ENCODE assay signal across 1 cellular context in the genomic region with DNA sequence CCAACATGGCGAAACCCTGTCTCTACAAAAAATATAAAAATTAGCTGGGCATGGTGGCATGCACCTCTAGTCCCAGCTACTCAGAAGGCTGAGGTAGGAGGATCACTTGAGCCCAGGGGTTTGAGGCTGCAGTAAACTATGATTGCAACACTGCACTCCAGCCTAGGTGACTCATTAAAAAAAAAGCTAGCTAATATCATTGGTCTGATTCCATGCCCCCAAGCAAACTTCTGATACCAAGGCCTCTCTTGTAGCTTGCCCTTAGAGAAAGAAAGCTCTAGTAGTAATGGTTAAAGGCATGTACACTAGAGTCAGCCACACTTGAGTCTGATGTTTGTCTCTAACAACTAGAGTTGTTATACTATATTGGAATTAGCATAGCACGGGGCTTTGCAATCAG.
A peak's percentile ranks its signal among the peaks of the same experiment; 100 is the strongest.
TF ChIP-seq lines count a peak whose summit lies in the region.

No MANE protein-coding gene starts in this region.

TF ChIP-seq in IMR-90, 13 proteins besides CTCF, POLR2A, EP300 and RAD21:
- no peak for TF ChIP-seq BHLHE40 (IDR thresholded peaks at IDR 0.05; ENCODE audit: low read depth, low read length)
- no peak for TF ChIP-seq FOS (IDR thresholded peaks at IDR 0.05; ENCODE audit: low read depth, low read length)
- TF ChIP-seq, protein P1, sequence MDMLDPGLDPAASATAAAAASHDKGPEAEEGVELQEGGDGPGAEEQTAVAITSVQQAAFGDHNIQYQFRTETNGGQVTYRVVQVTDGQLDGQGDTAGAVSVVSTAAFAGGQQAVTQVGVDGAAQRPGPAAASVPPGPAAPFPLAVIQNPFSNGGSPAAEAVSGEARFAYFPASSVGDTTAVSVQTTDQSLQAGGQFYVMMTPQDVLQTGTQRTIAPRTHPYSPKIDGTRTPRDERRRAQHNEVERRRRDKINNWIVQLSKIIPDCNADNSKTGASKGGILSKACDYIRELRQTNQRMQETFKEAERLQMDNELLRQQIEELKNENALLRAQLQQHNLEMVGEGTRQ (IDR thresholded peaks at IDR 0.05; ENCODE audit: low read depth, low read length): no peak
- no peak for TF ChIP-seq NFE2L2 (IDR thresholded peaks at IDR 0.05; ENCODE audit: low read depth, low read length)
- TF ChIP-seq CEBPB (IDR thresholded peaks at IDR 0.05; ENCODE audit: low read depth, low read length): peak; percentile 71
- TF ChIP-seq MAZ (IDR thresholded peaks at IDR 0.05; ENCODE audit: borderline replicate concordance, low read depth, low read length): no peak
- TF ChIP-seq MAFK (IDR thresholded peaks at IDR 0.05; ENCODE audit: low read depth, low read length): no peak
- TF ChIP-seq RCOR1 (IDR thresholded peaks at IDR 0.05; ENCODE audit: insufficient replicate concordance, low read length): no peak
TF ChIP-seq in IMR-90: peak in this region for 1.
